In the genomic region with DNA sequence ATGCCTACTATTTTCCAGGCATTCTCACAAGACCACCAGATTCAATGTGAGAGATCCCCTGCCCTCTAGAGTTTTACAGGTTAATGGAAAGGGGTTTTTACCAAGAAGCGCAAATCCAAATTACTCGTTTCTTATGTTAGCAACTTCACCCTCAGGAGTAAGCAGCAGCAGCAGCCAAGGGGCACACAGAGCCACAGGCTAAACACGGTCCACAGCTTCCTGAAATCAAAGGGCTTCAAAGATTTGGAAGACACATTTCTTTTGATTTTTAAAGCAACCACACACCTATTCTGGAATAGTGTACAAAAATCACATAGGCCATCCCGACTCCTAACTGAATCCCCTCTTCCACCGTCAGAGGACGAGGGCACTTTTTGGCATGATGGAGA, we compare ENCODE assay signal across 8 cellular contexts.
DNase-seq lines count a peak whose midpoint lies in the region; ATAC-seq, FAIRE-seq and TF ChIP-seq lines count a peak whose summit lies in the region.

No MANE protein-coding gene starts in this region.

- no peak overlapping the region for H2AFZ ChIP-seq in smooth muscle cell (ENCODE audit: low read depth)

- H3K9me3 ChIP-seq in T-helper 17 cell (ENCODE audit: control insufficient read depth, low read length, poor library complexity, severe bottlenecking) (no peaks in the 10 kb centered on the region), smooth muscle cell (replicated peaks; ENCODE audit: low read depth) (no peaks in the 10 kb centered on the region)

- H3K36me3 Mint-ChIP-seq in T-helper 17 cell (ENCODE audit: low read depth): no peaks in the 10 kb centered on the region

- peak overlapping the region; percentile 93 for H3K27ac ChIP-seq in foreskin keratinocyte
- peak overlapping the region; percentile 98 for H3K27ac ChIP-seq in smooth muscle cell (ENCODE audit: low read depth)

- peak overlapping the region; percentile 85 for H3K4me2 ChIP-seq in smooth muscle cell

- H3K36me3 ChIP-seq in smooth muscle cell (ENCODE audit: low read depth): no peaks in the 10 kb centered on the region

- no peak for TF ChIP-seq CTCF in foreskin keratinocyte (conservative IDR thresholded peaks at IDR 0.05)
- no peak for TF ChIP-seq CTCF in smooth muscle cell (IDR thresholded peaks at IDR 0.05; ENCODE audit: borderline replicate concordance, insufficient read depth, poor library complexity, severe bottlenecking)

- no peak for ATAC-seq in T-helper 17 cell
- no peak for ATAC-seq in foreskin keratinocyte

- H3F3A ChIP-seq in smooth muscle cell (ENCODE audit: low read depth): peaks cover 48% of the 10 kb centered on the region

- H3K4me3 Mint-ChIP-seq in T-helper 17 cell: peak overlapping the region; percentile 94

- 10% methylated on average over 6 of the region's 6 CpGs for WGBS in smooth muscle cell (ENCODE audit: low lambda C conversion rate)

- peak overlapping the region; percentile 18 for H3K4me3 ChIP-seq in smooth muscle cell

- TF ChIP-seq POLR2A in GM12891 (IDR thresholded peaks at IDR 0.05; ENCODE audit: low read depth, low read length): no peak

- H3K9ac ChIP-seq in smooth muscle cell (ENCODE audit: low read depth): peak overlapping the region; percentile 87

- H4K20me1 ChIP-seq in smooth muscle cell (ENCODE audit: low read depth): no peaks in the 10 kb centered on the region

- H3K4me1 ChIP-seq in foreskin keratinocyte (peaks cover 44% of the 10 kb centered on the region), smooth muscle cell (ENCODE audit: low read depth) (peaks cover 26% of the 10 kb centered on the region)

- H3K27ac Mint-ChIP-seq in T-helper 17 cell: peak overlapping the region; percentile 99

- peak; percentile 26 for FAIRE-seq in GM12891 (lab: Jason Lieb, UNC)

- DNase-seq in GM12891 (ENCODE audit: insufficient read length, low spot score) (no peak), T-helper 17 cell (no peak), foreskin keratinocyte (no peak), smooth muscle cell (lab: John Stamatoyannopoulos, UW; ENCODE audit: unreplicated experiment) (no peak), NCI-H2227 (lab: John Stamatoyannopoulos, UW; ENCODE audit: unreplicated experiment) (no peak), dermis blood vessel endothelial cell (no peak), RKO (ENCODE audit: low spot score) (no peak)
- DNase-seq in stimulated activated CD4-positive, alpha-beta T cell treated with anti-CD3 and anti-CD28 coated beads, Interleukin-4, amount 100 ng/mL, for 1 hour: no peak

- H3K27me3 Mint-ChIP-seq in T-helper 17 cell: no peaks in the 10 kb centered on the region

- H3K27me3 ChIP-seq in foreskin keratinocyte: no peaks in the 10 kb centered on the region
- no peaks in the 10 kb centered on the region for H3K27me3 ChIP-seq in smooth muscle cell (ENCODE audit: low read depth)

- H3K79me2 ChIP-seq in smooth muscle cell (ENCODE audit: low read depth): no peaks in the 10 kb centered on the region

- H3K4me1 Mint-ChIP-seq in T-helper 17 cell: peaks cover 46% of the 10 kb centered on the region

TF ChIP-seq in GM12891, 5 proteins besides CTCF, POLR2A, EP300 and RAD21:
- no peak for TF ChIP-seq POLR2AphosphoS5 (IDR thresholded peaks at IDR 0.05; ENCODE audit: low read depth, low read length)
TF ChIP-seq in GM12891: peak in this region for 0.
